In the genomic region with DNA sequence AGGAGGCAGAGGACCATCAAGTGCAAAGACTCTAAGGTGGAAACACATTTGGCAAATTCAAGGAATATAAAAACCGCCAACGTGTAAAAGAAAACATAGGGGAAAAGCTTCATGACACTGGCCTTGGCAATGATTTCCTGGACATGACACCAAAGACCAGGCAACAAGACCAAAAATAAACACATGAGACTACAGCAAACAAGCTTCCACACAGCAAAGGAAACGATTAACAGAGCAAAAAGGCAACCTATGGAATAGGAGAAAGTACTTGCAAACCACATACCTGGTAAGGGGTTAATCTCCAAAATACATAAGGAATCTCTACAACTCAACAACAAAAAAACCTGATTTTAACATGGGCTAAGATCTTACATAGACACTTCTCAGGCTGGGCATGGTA, we compare ENCODE assay signal across 2 cellular contexts.
TF ChIP-seq lines count a peak whose summit lies in the region.

No MANE protein-coding gene starts in this region.

TF ChIP-seq in GM23338, 12 proteins besides CTCF, POLR2A, EP300 and RAD21 (continues in another document):
- TF ChIP-seq CREB1 (CRISPR knock-in tag; IDR thresholded peaks at IDR 0.05; ENCODE audit: low read depth) = no peak
- no peak for TF ChIP-seq EZH2phosphoT487 (IDR thresholded peaks at IDR 0.05; ENCODE audit: unreplicated experiment)
- no peak for TF ChIP-seq STAT1 (IDR thresholded peaks at IDR 0.05; ENCODE audit: unreplicated experiment)
- TF ChIP-seq, protein P1, sequence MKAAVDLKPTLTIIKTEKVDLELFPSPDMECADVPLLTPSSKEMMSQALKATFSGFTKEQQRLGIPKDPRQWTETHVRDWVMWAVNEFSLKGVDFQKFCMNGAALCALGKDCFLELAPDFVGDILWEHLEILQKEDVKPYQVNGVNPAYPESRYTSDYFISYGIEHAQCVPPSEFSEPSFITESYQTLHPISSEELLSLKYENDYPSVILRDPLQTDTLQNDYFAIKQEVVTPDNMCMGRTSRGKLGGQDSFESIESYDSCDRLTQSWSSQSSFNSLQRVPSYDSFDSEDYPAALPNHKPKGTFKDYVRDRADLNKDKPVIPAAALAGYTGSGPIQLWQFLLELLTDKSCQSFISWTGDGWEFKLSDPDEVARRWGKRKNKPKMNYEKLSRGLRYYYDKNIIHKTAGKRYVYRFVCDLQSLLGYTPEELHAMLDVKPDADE (IDR thresholded peaks at IDR 0.05) = no peak
- TF ChIP-seq, protein P2, sequence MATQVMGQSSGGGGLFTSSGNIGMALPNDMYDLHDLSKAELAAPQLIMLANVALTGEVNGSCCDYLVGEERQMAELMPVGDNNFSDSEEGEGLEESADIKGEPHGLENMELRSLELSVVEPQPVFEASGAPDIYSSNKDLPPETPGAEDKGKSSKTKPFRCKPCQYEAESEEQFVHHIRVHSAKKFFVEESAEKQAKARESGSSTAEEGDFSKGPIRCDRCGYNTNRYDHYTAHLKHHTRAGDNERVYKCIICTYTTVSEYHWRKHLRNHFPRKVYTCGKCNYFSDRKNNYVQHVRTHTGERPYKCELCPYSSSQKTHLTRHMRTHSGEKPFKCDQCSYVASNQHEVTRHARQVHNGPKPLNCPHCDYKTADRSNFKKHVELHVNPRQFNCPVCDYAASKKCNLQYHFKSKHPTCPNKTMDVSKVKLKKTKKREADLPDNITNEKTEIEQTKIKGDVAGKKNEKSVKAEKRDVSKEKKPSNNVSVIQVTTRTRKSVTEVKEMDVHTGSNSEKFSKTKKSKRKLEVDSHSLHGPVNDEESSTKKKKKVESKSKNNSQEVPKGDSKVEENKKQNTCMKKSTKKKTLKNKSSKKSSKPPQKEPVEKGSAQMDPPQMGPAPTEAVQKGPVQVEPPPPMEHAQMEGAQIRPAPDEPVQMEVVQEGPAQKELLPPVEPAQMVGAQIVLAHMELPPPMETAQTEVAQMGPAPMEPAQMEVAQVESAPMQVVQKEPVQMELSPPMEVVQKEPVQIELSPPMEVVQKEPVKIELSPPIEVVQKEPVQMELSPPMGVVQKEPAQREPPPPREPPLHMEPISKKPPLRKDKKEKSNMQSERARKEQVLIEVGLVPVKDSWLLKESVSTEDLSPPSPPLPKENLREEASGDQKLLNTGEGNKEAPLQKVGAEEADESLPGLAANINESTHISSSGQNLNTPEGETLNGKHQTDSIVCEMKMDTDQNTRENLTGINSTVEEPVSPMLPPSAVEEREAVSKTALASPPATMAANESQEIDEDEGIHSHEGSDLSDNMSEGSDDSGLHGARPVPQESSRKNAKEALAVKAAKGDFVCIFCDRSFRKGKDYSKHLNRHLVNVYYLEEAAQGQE (IDR thresholded peaks at IDR 0.05; ENCODE audit: unreplicated experiment) = no peak
- no peak for TF ChIP-seq EZH2 (IDR thresholded peaks at IDR 0.05; ENCODE audit: low read depth, unreplicated experiment)
- TF ChIP-seq ZNF114 (CRISPR knock-in tag; IDR thresholded peaks at IDR 0.05) = no peak
- TF ChIP-seq POLR2AphosphoS5 (IDR thresholded peaks at IDR 0.05; ENCODE audit: low read depth) = no peak
- TF ChIP-seq NANOG (IDR thresholded peaks at IDR 0.05; ENCODE audit: borderline replicate concordance) = no peak
- TF ChIP-seq, protein P3, sequence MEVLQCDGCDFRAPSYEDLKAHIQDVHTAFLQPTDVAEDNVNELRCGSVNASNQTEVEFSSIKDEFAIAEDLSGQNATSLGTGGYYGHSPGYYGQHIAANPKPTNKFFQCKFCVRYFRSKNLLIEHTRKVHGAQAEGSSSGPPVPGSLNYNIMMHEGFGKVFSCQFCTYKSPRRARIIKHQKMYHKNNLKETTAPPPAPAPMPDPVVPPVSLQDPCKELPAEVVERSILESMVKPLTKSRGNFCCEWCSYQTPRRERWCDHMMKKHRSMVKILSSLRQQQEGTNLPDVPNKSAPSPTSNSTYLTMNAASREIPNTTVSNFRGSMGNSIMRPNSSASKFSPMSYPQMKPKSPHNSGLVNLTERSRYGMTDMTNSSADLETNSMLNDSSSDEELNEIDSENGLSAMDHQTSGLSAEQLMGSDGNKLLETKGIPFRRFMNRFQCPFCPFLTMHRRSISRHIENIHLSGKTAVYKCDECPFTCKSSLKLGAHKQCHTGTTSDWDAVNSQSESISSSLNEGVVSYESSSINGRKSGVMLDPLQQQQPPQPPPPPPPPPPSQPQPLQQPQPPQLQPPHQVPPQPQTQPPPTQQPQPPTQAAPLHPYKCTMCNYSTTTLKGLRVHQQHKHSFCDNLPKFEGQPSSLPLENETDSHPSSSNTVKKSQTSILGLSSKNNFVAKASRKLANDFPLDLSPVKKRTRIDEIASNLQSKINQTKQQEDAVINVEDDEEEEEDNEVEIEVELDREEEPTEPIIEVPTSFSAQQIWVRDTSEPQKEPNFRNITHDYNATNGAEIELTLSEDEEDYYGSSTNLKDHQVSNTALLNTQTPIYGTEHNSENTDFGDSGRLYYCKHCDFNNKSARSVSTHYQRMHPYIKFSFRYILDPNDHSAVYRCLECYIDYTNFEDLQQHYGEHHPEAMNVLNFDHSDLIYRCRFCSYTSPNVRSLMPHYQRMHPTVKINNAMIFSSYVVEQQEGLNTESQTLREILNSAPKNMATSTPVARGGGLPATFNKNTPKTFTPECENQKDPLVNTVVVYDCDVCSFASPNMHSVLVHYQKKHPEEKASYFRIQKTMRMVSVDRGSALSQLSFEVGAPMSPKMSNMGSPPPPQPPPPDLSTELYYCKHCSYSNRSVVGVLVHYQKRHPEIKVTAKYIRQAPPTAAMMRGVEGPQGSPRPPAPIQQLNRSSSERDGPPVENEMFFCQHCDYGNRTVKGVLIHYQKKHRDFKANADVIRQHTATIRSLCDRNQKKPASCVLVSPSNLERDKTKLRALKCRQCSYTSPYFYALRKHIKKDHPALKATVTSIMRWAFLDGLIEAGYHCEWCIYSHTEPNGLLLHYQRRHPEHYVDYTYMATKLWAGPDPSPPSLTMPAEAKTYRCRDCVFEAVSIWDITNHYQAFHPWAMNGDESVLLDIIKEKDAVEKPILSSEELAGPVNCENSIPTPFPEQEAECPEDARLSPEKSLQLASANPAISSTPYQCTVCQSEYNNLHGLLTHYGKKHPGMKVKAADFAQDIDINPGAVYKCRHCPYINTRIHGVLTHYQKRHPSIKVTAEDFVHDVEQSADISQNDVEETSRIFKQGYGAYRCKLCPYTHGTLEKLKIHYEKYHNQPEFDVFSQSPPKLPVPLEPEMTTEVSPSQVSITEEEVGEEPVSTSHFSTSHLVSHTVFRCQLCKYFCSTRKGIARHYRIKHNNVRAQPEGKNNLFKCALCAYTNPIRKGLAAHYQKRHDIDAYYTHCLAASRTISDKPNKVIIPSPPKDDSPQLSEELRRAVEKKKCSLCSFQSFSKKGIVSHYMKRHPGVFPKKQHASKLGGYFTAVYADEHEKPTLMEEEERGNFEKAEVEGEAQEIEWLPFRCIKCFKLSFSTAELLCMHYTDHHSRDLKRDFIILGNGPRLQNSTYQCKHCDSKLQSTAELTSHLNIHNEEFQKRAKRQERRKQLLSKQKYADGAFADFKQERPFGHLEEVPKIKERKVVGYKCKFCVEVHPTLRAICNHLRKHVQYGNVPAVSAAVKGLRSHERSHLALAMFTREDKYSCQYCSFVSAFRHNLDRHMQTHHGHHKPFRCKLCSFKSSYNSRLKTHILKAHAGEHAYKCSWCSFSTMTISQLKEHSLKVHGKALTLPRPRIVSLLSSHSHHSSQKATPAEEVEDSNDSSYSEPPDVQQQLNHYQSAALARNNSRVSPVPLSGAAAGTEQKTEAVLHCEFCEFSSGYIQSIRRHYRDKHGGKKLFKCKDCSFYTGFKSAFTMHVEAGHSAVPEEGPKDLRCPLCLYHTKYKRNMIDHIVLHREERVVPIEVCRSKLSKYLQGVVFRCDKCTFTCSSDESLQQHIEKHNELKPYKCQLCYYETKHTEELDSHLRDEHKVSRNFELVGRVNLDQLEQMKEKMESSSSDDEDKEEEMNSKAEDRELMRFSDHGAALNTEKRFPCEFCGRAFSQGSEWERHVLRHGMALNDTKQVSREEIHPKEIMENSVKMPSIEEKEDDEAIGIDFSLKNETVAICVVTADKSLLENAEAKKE (CRISPR knock-in tag; IDR thresholded peaks at IDR 0.05) = no peak

TF ChIP-seq in SK-N-SH treated with all-trans-retinoic acid at 6 μM for 48 hours, 23 proteins besides CTCF, POLR2A, EP300 and RAD21:
- TF ChIP-seq GLIS3 (CRISPR knock-in tag; IDR thresholded peaks at IDR 0.05) (no peak), TCF4 (CRISPR knock-in tag; IDR thresholded peaks at IDR 0.05; ENCODE audit: borderline replicate concordance) (no peak), ZNF70 (CRISPR knock-in tag; IDR thresholded peaks at IDR 0.05) (no peak), PPARA (CRISPR knock-in tag; IDR thresholded peaks at IDR 0.05; ENCODE audit: borderline replicate concordance) (no peak), OSR1 (CRISPR knock-in tag; IDR thresholded peaks at IDR 0.05) (no peak), SNAI2 (CRISPR knock-in tag; IDR thresholded peaks at IDR 0.05) (no peak), ZNF565 (CRISPR knock-in tag; conservative IDR thresholded peaks at IDR 0.05; ENCODE audit: low read depth) (no peak), CSDC2 (CRISPR knock-in tag; IDR thresholded peaks at IDR 0.05) (no peak), ARNTL (CRISPR knock-in tag; IDR thresholded peaks at IDR 0.05; ENCODE audit: borderline replicate concordance, low read depth) (no peak), ISL1 (CRISPR knock-in tag; IDR thresholded peaks at IDR 0.05) (no peak)
- TF ChIP-seq, protein P4, sequence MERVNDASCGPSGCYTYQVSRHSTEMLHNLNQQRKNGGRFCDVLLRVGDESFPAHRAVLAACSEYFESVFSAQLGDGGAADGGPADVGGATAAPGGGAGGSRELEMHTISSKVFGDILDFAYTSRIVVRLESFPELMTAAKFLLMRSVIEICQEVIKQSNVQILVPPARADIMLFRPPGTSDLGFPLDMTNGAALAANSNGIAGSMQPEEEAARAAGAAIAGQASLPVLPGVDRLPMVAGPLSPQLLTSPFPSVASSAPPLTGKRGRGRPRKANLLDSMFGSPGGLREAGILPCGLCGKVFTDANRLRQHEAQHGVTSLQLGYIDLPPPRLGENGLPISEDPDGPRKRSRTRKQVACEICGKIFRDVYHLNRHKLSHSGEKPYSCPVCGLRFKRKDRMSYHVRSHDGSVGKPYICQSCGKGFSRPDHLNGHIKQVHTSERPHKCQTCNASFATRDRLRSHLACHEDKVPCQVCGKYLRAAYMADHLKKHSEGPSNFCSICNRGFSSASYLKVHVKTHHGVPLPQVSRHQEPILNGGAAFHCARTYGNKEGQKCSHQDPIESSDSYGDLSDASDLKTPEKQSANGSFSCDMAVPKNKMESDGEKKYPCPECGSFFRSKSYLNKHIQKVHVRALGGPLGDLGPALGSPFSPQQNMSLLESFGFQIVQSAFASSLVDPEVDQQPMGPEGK (CRISPR knock-in tag; IDR thresholded peaks at IDR 0.05; ENCODE audit: borderline replicate concordance) = no peak
- TF ChIP-seq, protein P5, sequence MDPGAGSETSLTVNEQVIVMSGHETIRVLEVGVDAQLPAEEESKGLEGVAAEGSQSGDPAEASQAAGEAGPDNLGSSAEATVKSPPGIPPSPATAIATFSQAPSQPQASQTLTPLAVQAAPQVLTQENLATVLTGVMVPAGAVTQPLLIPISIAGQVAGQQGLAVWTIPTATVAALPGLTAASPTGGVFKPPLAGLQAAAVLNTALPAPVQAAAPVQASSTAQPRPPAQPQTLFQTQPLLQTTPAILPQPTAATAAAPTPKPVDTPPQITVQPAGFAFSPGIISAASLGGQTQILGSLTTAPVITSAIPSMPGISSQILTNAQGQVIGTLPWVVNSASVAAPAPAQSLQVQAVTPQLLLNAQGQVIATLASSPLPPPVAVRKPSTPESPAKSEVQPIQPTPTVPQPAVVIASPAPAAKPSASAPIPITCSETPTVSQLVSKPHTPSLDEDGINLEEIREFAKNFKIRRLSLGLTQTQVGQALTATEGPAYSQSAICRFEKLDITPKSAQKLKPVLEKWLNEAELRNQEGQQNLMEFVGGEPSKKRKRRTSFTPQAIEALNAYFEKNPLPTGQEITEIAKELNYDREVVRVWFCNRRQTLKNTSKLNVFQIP (CRISPR knock-in tag; IDR thresholded peaks at IDR 0.05; ENCODE audit: borderline replicate concordance, low read depth) = no peak
- TF ChIP-seq, protein P6, sequence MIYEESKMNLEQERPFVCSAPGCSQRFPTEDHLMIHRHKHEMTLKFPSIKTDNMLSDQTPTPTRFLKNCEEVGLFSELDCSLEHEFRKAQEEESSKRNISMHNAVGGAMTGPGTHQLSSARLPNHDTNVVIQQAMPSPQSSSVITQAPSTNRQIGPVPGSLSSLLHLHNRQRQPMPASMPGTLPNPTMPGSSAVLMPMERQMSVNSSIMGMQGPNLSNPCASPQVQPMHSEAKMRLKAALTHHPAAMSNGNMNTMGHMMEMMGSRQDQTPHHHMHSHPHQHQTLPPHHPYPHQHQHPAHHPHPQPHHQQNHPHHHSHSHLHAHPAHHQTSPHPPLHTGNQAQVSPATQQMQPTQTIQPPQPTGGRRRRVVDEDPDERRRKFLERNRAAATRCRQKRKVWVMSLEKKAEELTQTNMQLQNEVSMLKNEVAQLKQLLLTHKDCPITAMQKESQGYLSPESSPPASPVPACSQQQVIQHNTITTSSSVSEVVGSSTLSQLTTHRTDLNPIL (CRISPR knock-in tag; IDR thresholded peaks at IDR 0.05; ENCODE audit: low read depth) = no peak
TF ChIP-seq in SK-N-SH treated with all-trans-retinoic acid at 6 μM for 48 hours: peak in this region for 0.
